In the genomic region with DNA sequence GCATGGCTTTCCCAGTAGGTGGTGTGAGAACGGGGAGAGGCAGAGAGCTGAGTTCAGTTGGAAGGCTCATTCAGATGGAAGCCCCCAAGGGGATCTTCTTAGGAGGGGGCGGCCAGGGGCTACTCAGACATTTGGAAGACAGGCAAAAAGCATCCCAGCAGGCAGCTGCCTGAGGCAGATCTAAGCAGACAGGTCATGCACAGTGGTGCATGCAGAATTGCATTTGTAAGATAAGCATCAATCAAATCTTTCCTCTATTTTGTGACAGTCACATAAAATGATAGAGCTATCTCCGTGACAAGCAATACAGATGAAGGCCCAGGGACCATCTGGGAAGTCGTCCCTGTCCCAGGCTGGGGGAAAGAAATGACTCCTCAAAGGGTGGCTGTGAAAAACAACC, we compare ENCODE assay signal across 20 cellular contexts.
"Had no signal": no experiment of that assay in that cellular context is flagged by ENCODE, and none has a peak within 500 bp of the region (broad histone marks: within the 10 kb centered on the region; RNA-seq: fewer than 3 reads in every experiment).

No MANE protein-coding gene starts in this region.

- H3K36me3 ChIP-seq: prostate gland, spleen, transverse colon had no signal

- H3K4me1 ChIP-seq: prostate gland had no signal

- DNase-seq: activated CD4-positive, CD25-positive, alpha-beta regulatory T cell; activated effector memory CD4-positive, alpha-beta T cell treated with Interleukin-2 at 50 U/mL for 16 hours; activated T-cell treated with anti-CD3 and anti-CD28 coated beads, Interleukin-2, amount 50 U/mL, for 1 hour; amniotic stem cell; body of pancreas; effector memory CD8-positive, alpha-beta T cell; hippocampal formation; kidney glomerular epithelial cell; naive B cell; spleen; stimulated activated CD4-positive, alpha-beta T cell treated with anti-CD3 and anti-CD28 coated beads, Interleukin-2, amount 100 ng/mL, for 24 hours; stimulated activated naive B cell treated with anti-CD40 and anti-IgM and Interleukin-4, amounts not matched to agents 10 μg/mL and 1 μg/mL and 100 μg/mL, for 72 hours; T-helper 2 cell; transverse colon had no signal

- H3K4me1 Mint-ChIP-seq: mesothelial cell of epicardium had no signal

- ATAC-seq: body of pancreas; effector memory CD8-positive, alpha-beta T cell; sciatic nerve; stimulated activated naive B cell treated with anti-CD40 and anti-IgM and Interleukin-4, amounts not matched to agents 10 μg/mL and 1 μg/mL and 100 μg/mL, for 72 hours had no signal

- H3K9me3 ChIP-seq: body of pancreas, prostate gland, spleen, transverse colon had no signal

- H3K36me3 Mint-ChIP-seq: activated naive CD4-positive, alpha-beta T cell treated with anti-CD3 and anti-CD28 coated beads, Interleukin-2, amount 50 U/mL, for 24 hours; mesothelial cell of epicardium; naive B cell; stimulated activated naive B cell treated with anti-CD40 and anti-IgM and Interleukin-4, amounts not matched to agents 10 μg/mL and 1 μg/mL and 100 μg/mL, for 72 hours had no signal

- H3K27ac Mint-ChIP-seq: activated naive CD4-positive, alpha-beta T cell treated with anti-CD3 and anti-CD28 coated beads, Interleukin-2, amount 50 U/mL, for 24 hours; dendritic cell treated with granulocyte-macrophage colony-stimulating factor and Interleukin-4, amounts not matched to agents 40 ng/mL and 50 ng/mL, for 4 days; effector memory CD8-positive, alpha-beta T cell; mesothelial cell of epicardium; naive B cell; stimulated activated naive B cell treated with anti-CD40 and anti-IgM and Interleukin-4, amounts not matched to agents 10 μg/mL and 1 μg/mL and 100 μg/mL, for 72 hours had no signal

- H3K4me3 ChIP-seq: body of pancreas, prostate gland, spleen, transverse colon had no signal

- H3K4me3 Mint-ChIP-seq: activated naive CD4-positive, alpha-beta T cell treated with anti-CD3 and anti-CD28 coated beads, Interleukin-2, amount 50 U/mL, for 24 hours; central memory CD8-positive, alpha-beta T cell; dendritic cell treated with granulocyte-macrophage colony-stimulating factor and Interleukin-4, amounts not matched to agents 40 ng/mL and 50 ng/mL, for 4 days; effector memory CD8-positive, alpha-beta T cell; mesothelial cell of epicardium; naive B cell; stimulated activated naive B cell treated with anti-CD40 and anti-IgM and Interleukin-4, amounts not matched to agents 10 μg/mL and 1 μg/mL and 100 μg/mL, for 72 hours had no signal

- H3K27me3 ChIP-seq: body of pancreas had no signal

- H3K9me3 Mint-ChIP-seq: activated naive CD4-positive, alpha-beta T cell treated with anti-CD3 and anti-CD28 coated beads, Interleukin-2, amount 50 U/mL, for 24 hours; central memory CD8-positive, alpha-beta T cell; dendritic cell treated with granulocyte-macrophage colony-stimulating factor and Interleukin-4, amounts not matched to agents 40 ng/mL and 50 ng/mL, for 4 days; effector memory CD8-positive, alpha-beta T cell; mesothelial cell of epicardium; naive B cell; stimulated activated naive B cell treated with anti-CD40 and anti-IgM and Interleukin-4, amounts not matched to agents 10 μg/mL and 1 μg/mL and 100 μg/mL, for 72 hours had no signal

- H3K27ac ChIP-seq: body of pancreas, prostate gland, spleen, transverse colon had no signal
